Comparison of ENCODE assay signal across 1 cellular context in the genomic region with DNA sequence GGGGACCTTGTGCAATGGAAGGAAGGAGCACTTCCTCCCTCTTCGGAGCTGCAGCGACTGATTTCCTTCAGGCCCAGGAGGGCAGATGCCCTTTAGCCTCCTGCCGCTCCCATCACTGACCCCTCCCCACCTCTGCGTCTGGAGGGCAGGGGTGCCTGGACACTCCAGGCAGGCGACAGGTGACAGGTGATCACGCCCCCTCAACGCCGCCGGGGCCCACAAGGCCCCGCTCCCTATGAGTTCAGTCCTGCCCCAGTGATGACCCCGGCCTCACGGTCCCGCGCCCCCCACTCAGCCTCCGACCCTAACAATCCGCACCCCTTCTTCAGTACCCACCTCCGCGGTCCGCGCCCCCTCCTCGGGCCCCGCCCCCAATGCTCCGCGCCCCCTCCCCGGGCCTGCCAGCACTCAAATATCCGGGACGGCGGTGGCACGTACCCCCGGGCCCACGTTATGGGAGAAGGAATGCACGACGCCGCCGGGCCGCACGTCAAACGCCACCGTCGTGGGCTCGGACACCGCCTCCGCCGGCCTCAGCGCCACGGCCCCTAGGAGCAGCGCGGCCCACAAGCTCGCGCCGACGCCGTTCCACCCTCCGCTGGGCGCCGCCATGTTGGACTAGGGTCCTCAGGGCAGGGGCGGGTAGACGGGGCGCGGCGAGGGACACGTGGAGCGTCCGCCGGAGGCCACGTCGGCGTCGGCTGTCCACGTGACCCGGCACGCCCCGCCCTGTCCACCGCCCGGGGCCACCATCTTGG.
TF ChIP-seq lines count a peak whose summit lies in the region.

A gene (minus strand): TSS at position 620 of the 758 bp plus-strand sequence. CDS start 8 bp downstream, at position 612.

TF ChIP-seq in GM12878, 131 proteins besides CTCF, POLR2A, EP300 and RAD21 (continued from another document and continues in another):
- TF ChIP-seq, protein P1, sequence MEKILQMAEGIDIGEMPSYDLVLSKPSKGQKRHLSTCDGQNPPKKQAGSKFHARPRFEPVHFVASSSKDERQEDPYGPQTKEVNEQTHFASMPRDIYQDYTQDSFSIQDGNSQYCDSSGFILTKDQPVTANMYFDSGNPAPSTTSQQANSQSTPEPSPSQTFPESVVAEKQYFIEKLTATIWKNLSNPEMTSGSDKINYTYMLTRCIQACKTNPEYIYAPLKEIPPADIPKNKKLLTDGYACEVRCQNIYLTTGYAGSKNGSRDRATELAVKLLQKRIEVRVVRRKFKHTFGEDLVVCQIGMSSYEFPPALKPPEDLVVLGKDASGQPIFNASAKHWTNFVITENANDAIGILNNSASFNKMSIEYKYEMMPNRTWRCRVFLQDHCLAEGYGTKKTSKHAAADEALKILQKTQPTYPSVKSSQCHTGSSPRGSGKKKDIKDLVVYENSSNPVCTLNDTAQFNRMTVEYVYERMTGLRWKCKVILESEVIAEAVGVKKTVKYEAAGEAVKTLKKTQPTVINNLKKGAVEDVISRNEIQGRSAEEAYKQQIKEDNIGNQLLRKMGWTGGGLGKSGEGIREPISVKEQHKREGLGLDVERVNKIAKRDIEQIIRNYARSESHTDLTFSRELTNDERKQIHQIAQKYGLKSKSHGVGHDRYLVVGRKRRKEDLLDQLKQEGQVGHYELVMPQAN (conservative IDR thresholded peaks at IDR 0.05), result peak; percentile 94
- TF ChIP-seq YY1 (IDR thresholded peaks at IDR 0.05; ENCODE audit: low read depth, low read length) (peak; percentile 99), POLR2AphosphoS5 (IDR thresholded peaks at IDR 0.05; ENCODE audit: low read length) (peak; percentile 71; the same call in 1 of the 2 replicates), FOS (IDR thresholded peaks at IDR 0.05; ENCODE audit: borderline replicate concordance, extremely low read depth, insufficient read length) (no peak), IKZF1 (conservative IDR thresholded peaks at IDR 0.05) (peak; percentile 77), MYC (IDR thresholded peaks at IDR 0.05; ENCODE audit: insufficient read depth, insufficient read length, insufficient replicate concordance, low read length, severe bottlenecking) (peak; percentile 25), STAT3 (IDR thresholded peaks at IDR 0.05; ENCODE audit: low read depth, low read length) (no peak), ZNF274 (IDR thresholded peaks at IDR 0.05; ENCODE audit: insufficient read depth, insufficient read length) (no peak), BCL11A (IDR thresholded peaks at IDR 0.05; ENCODE audit: low read depth, low read length) (no peak), ZZZ3 (IDR thresholded peaks at IDR 0.05; ENCODE audit: control insufficient read depth, insufficient read length, low read depth) (no peak), CHD4 (IDR thresholded peaks at IDR 0.05) (no peak), TCF3 (IDR thresholded peaks at IDR 0.05; ENCODE audit: borderline replicate concordance, insufficient read depth, low read depth, low read length) (0 out of 2 replicates have a peak, but pooled peaks have one; percentile 29), RAD51 (IDR thresholded peaks at IDR 0.05) (peak; percentile 89), CBX3 (IDR thresholded peaks at IDR 0.05; ENCODE audit: borderline replicate concordance, low read depth) (no peak), TAF1 (IDR thresholded peaks at IDR 0.05; ENCODE audit: borderline replicate concordance, low read depth, low read length) (peak; percentile 90), POU2F2 (IDR thresholded peaks at IDR 0.05; ENCODE audit: borderline replicate concordance, low read depth, low read length) (peak; percentile 58; the same call in 1 of the 3 replicates), RFX5 (IDR thresholded peaks at IDR 0.05; ENCODE audit: low read depth, low read length) (no peak), CREM (IDR thresholded peaks at IDR 0.05; ENCODE audit: low read depth) (peak; percentile 67), SIN3A (IDR thresholded peaks at IDR 0.05; ENCODE audit: low read depth, low read length) (0 out of 2 replicates have a peak, but pooled peaks have one; percentile 52), CREB1 (IDR thresholded peaks at IDR 0.05; ENCODE audit: low read depth) (peak; percentile 84), GATAD2B (conservative IDR thresholded peaks at IDR 0.05; ENCODE audit: low read depth) (no peak), RB1 (IDR thresholded peaks at IDR 0.05; ENCODE audit: borderline replicate concordance) (no peak), TBL1XR1 (IDR thresholded peaks at IDR 0.05; ENCODE audit: low read depth, low read length) (no peak), BHLHE40 (IDR thresholded peaks at IDR 0.05; ENCODE audit: borderline replicate concordance in 1 of 2, low read depth in 2 of 2, low read length in 1 of 2) (peak; percentile 22 to 85; a peak in 2 of 4 replicates), BACH1 (IDR thresholded peaks at IDR 0.05; ENCODE audit: borderline replicate concordance) (peak; percentile 57; the same call in 1 of the 2 replicates)
- TF ChIP-seq, protein P2, sequence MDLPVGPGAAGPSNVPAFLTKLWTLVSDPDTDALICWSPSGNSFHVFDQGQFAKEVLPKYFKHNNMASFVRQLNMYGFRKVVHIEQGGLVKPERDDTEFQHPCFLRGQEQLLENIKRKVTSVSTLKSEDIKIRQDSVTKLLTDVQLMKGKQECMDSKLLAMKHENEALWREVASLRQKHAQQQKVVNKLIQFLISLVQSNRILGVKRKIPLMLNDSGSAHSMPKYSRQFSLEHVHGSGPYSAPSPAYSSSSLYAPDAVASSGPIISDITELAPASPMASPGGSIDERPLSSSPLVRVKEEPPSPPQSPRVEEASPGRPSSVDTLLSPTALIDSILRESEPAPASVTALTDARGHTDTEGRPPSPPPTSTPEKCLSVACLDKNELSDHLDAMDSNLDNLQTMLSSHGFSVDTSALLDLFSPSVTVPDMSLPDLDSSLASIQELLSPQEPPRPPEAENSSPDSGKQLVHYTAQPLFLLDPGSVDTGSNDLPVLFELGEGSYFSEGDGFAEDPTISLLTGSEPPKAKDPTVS (IDR thresholded peaks at IDR 0.05; ENCODE audit: low read depth, low read length), result no peak
- TF ChIP-seq, protein P3, sequence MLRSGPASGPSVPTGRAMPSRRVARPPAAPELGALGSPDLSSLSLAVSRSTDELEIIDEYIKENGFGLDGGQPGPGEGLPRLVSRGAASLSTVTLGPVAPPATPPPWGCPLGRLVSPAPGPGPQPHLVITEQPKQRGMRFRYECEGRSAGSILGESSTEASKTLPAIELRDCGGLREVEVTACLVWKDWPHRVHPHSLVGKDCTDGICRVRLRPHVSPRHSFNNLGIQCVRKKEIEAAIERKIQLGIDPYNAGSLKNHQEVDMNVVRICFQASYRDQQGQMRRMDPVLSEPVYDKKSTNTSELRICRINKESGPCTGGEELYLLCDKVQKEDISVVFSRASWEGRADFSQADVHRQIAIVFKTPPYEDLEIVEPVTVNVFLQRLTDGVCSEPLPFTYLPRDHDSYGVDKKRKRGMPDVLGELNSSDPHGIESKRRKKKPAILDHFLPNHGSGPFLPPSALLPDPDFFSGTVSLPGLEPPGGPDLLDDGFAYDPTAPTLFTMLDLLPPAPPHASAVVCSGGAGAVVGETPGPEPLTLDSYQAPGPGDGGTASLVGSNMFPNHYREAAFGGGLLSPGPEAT (IDR thresholded peaks at IDR 0.05; ENCODE audit: low read depth), result 0 out of 2 replicates have a peak, but pooled peaks have one; percentile 19
- TF ChIP-seq, protein P4, sequence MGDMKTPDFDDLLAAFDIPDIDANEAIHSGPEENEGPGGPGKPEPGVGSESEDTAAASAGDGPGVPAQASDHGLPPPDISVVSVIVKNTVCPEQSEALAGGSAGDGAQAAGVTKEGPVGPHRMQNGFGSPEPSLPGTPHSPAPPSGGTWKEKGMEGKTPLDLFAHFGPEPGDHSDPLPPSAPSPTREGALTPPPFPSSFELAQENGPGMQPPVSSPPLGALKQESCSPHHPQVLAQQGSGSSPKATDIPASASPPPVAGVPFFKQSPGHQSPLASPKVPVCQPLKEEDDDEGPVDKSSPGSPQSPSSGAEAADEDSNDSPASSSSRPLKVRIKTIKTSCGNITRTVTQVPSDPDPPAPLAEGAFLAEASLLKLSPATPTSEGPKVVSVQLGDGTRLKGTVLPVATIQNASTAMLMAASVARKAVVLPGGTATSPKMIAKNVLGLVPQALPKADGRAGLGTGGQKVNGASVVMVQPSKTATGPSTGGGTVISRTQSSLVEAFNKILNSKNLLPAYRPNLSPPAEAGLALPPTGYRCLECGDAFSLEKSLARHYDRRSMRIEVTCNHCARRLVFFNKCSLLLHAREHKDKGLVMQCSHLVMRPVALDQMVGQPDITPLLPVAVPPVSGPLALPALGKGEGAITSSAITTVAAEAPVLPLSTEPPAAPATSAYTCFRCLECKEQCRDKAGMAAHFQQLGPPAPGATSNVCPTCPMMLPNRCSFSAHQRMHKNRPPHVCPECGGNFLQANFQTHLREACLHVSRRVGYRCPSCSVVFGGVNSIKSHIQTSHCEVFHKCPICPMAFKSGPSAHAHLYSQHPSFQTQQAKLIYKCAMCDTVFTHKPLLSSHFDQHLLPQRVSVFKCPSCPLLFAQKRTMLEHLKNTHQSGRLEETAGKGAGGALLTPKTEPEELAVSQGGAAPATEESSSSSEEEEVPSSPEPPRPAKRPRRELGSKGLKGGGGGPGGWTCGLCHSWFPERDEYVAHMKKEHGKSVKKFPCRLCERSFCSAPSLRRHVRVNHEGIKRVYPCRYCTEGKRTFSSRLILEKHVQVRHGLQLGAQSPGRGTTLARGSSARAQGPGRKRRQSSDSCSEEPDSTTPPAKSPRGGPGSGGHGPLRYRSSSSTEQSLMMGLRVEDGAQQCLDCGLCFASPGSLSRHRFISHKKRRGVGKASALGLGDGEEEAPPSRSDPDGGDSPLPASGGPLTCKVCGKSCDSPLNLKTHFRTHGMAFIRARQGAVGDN (IDR thresholded peaks at IDR 0.05), result peak; percentile 48; the same call in 1 of the 2 replicates
- TF ChIP-seq, protein P5, sequence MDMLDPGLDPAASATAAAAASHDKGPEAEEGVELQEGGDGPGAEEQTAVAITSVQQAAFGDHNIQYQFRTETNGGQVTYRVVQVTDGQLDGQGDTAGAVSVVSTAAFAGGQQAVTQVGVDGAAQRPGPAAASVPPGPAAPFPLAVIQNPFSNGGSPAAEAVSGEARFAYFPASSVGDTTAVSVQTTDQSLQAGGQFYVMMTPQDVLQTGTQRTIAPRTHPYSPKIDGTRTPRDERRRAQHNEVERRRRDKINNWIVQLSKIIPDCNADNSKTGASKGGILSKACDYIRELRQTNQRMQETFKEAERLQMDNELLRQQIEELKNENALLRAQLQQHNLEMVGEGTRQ (IDR thresholded peaks at IDR 0.05; ENCODE audit: borderline replicate concordance, low read depth, low read length), result peak; percentile 90
- TF ChIP-seq, protein P6, sequence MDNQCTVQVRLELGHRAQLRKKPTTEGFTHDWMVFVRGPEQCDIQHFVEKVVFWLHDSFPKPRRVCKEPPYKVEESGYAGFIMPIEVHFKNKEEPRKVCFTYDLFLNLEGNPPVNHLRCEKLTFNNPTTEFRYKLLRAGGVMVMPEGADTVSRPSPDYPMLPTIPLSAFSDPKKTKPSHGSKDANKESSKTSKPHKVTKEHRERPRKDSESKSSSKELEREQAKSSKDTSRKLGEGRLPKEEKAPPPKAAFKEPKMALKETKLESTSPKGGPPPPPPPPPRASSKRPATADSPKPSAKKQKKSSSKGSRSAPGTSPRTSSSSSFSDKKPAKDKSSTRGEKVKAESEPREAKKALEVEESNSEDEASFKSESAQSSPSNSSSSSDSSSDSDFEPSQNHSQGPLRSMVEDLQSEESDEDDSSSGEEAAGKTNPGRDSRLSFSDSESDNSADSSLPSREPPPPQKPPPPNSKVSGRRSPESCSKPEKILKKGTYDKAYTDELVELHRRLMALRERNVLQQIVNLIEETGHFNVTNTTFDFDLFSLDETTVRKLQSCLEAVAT (IDR thresholded peaks at IDR 0.05), result no peak
- TF ChIP-seq, protein P7, sequence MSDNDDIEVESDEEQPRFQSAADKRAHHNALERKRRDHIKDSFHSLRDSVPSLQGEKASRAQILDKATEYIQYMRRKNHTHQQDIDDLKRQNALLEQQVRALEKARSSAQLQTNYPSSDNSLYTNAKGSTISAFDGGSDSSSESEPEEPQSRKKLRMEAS (IDR thresholded peaks at IDR 0.05; ENCODE audit: low read depth, low read length), result peak; percentile 90
- TF ChIP-seq, protein P8, sequence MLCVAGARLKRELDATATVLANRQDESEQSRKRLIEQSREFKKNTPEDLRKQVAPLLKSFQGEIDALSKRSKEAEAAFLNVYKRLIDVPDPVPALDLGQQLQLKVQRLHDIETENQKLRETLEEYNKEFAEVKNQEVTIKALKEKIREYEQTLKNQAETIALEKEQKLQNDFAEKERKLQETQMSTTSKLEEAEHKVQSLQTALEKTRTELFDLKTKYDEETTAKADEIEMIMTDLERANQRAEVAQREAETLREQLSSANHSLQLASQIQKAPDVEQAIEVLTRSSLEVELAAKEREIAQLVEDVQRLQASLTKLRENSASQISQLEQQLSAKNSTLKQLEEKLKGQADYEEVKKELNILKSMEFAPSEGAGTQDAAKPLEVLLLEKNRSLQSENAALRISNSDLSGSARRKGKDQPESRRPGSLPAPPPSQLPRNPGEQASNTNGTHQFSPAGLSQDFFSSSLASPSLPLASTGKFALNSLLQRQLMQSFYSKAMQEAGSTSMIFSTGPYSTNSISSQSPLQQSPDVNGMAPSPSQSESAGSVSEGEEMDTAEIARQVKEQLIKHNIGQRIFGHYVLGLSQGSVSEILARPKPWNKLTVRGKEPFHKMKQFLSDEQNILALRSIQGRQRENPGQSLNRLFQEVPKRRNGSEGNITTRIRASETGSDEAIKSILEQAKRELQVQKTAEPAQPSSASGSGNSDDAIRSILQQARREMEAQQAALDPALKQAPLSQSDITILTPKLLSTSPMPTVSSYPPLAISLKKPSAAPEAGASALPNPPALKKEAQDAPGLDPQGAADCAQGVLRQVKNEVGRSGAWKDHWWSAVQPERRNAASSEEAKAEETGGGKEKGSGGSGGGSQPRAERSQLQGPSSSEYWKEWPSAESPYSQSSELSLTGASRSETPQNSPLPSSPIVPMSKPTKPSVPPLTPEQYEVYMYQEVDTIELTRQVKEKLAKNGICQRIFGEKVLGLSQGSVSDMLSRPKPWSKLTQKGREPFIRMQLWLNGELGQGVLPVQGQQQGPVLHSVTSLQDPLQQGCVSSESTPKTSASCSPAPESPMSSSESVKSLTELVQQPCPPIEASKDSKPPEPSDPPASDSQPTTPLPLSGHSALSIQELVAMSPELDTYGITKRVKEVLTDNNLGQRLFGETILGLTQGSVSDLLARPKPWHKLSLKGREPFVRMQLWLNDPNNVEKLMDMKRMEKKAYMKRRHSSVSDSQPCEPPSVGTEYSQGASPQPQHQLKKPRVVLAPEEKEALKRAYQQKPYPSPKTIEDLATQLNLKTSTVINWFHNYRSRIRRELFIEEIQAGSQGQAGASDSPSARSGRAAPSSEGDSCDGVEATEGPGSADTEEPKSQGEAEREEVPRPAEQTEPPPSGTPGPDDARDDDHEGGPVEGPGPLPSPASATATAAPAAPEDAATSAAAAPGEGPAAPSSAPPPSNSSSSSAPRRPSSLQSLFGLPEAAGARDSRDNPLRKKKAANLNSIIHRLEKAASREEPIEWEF (IDR thresholded peaks at IDR 0.05; ENCODE audit: insufficient replicate concordance, low read depth, low read length), result no peak
